ENCODE assay signal across 8 cellular contexts in the genomic region with DNA sequence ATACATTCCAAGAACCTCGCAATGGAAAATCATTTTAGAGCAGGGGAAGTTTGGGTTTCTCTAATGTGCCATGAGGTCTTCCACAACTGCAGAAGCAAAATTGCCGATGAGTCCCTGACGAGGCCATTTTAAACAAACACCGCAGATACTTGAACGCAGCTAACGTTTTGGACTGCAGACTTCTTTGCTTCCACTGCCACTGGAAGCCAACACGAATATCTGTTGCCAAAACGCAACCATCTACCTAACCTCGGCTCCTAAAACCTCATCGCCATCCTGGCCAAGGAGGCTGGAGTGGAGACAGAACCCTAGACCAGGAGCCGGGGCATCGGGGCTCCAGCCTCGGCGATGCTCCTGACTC. TPM values are rescaled to one million over a fixed set of nuclear protein-coding genes. Genes with fewer than 3 reads are reported as not detected.
DNase-seq lines count a peak whose midpoint lies in the region; ATAC-seq and TF ChIP-seq lines count a peak whose summit lies in the region.

No MANE protein-coding gene starts in this region.

- H3K36me3 ChIP-seq in SU-DHL-6 (ENCODE audit: low read length) (no peaks in the 10 kb centered on the region), neural cell (ENCODE audit: insufficient read depth, low read length) (no peaks in the 10 kb centered on the region)

- H2AFZ ChIP-seq in SU-DHL-6 (ENCODE audit: low read depth, low read length, severe bottlenecking) (peak overlapping the region; percentile 85), neural cell (ENCODE audit: low read depth, low read length) (peak overlapping the region; percentile 42)

- H3K4me2 ChIP-seq in SU-DHL-6 (ENCODE audit: low read depth, low read length, poor library complexity, severe bottlenecking) (peak overlapping the region; percentile 69), neural cell (ENCODE audit: low read length) (peak overlapping the region; percentile 59)

- no peaks in the 10 kb centered on the region for H3F3A ChIP-seq in SU-DHL-6 (ENCODE audit: insufficient read depth)
- no peaks in the 10 kb centered on the region for H3F3A ChIP-seq in neural cell (ENCODE audit: insufficient read depth, low read length, poor library complexity, severe bottlenecking)

- peak; percentile 4 for ATAC-seq in HG02571 (IDR thresholded peaks at IDR 0.05; ENCODE audit: unreplicated experiment)
- ATAC-seq in GM18502 (IDR thresholded peaks at IDR 0.05; ENCODE audit: poor library complexity, unreplicated experiment): no peak
- no peak for ATAC-seq in GM18858 (IDR thresholded peaks at IDR 0.05; ENCODE audit: unreplicated experiment)

- no peaks in the 10 kb centered on the region for H3K27me3 ChIP-seq in SU-DHL-6 (ENCODE audit: low read length)
- H3K27me3 ChIP-seq in neural cell (ENCODE audit: insufficient read depth, low read depth, low read length): no peaks in the 10 kb centered on the region

- no peak for TF ChIP-seq CTCF in SU-DHL-6 (IDR thresholded peaks at IDR 0.05; ENCODE audit: insufficient read depth, low read length, poor library complexity, severe bottlenecking)
- TF ChIP-seq CTCF in neural cell (IDR thresholded peaks at IDR 0.05; ENCODE audit: poor library complexity, severe bottlenecking): no peak

- TF ChIP-seq RAD21 in neural cell (conservative IDR thresholded peaks at IDR 0.05): no peak

- in situ Hi-C loops in Caki2 (cut with HindIII; ENCODE audit: low pct_unique_long_range_greater_than_20kb, low sequenced_read_pairs): no loop called here

- H3K79me2 ChIP-seq in SU-DHL-6 (ENCODE audit: insufficient read depth, low read length): no peaks in the 10 kb centered on the region
- H3K79me2 ChIP-seq in neural cell (replicated peaks; ENCODE audit: insufficient read depth, low read length): no peaks in the 10 kb centered on the region

- H3K9me2 ChIP-seq in SU-DHL-6 (replicated peaks; ENCODE audit: insufficient read depth, low read length) (no peaks in the 10 kb centered on the region), neural cell (ENCODE audit: insufficient read depth, low read length) (no peaks in the 10 kb centered on the region)

- H3K9me3 ChIP-seq in SU-DHL-6 (ENCODE audit: insufficient read depth, low read length) (no peaks in the 10 kb centered on the region), neural cell (ENCODE audit: low read length) (no peaks in the 10 kb centered on the region)

- no peak for TF ChIP-seq POLR2A in erythroblast (IDR thresholded peaks at IDR 0.05; ENCODE audit: low read length)

- H3K4me3 ChIP-seq in SU-DHL-6 (ENCODE audit: insufficient read depth, low read length, poor library complexity, severe bottlenecking): peak overlapping the region; percentile 80
- H3K4me3 ChIP-seq in neural cell (ENCODE audit: low read length): peak overlapping the region; percentile 73

- TF ChIP-seq EP300 in neural cell (conservative IDR thresholded peaks at IDR 0.05; ENCODE audit: poor library complexity, severe bottlenecking): no peak

- H3K27ac ChIP-seq in SU-DHL-6 (ENCODE audit: low read depth, low read length) (no peak overlapping the region), neural cell (ENCODE audit: low read length) (peak overlapping the region; percentile 83)

- no peaks in the 10 kb centered on the region for H4K20me1 ChIP-seq in SU-DHL-6 (ENCODE audit: low read depth, low read length)
- H4K20me1 ChIP-seq in neural cell (ENCODE audit: insufficient read depth): no peaks in the 10 kb centered on the region

- DNase-seq in Caki2 (ENCODE audit: low read depth): peak; percentile 25
- DNase-seq in erythroblast (lab: John Stamatoyannopoulos, UW): peak; percentile 61 to 74
- no peak for DNase-seq in iPS-NIHi7 (ENCODE audit: extremely low spot score)

- peak overlapping the region; percentile 70 for H3K9ac ChIP-seq in SU-DHL-6 (ENCODE audit: low read length)
- H3K9ac ChIP-seq in neural cell (ENCODE audit: low read length): peak overlapping the region; percentile 90

TF ChIP-seq in neural cell, 6 proteins besides CTCF, POLR2A, EP300 and RAD21:
- TF ChIP-seq MXI1 (conservative IDR thresholded peaks at IDR 0.05; ENCODE audit: poor library complexity, severe bottlenecking) (no peak), POLR2AphosphoS5 (IDR thresholded peaks at IDR 0.05) (no peak), EZH2 (IDR thresholded peaks at IDR 0.05; ENCODE audit: borderline replicate concordance, insufficient read depth, low read length, poor library complexity, severe bottlenecking) (no peak), TAF1 (IDR thresholded peaks at IDR 0.05; ENCODE audit: low read depth) (no peak), SMC3 (conservative IDR thresholded peaks at IDR 0.05; ENCODE audit: poor library complexity) (no peak)
- TF ChIP-seq, protein P1, sequence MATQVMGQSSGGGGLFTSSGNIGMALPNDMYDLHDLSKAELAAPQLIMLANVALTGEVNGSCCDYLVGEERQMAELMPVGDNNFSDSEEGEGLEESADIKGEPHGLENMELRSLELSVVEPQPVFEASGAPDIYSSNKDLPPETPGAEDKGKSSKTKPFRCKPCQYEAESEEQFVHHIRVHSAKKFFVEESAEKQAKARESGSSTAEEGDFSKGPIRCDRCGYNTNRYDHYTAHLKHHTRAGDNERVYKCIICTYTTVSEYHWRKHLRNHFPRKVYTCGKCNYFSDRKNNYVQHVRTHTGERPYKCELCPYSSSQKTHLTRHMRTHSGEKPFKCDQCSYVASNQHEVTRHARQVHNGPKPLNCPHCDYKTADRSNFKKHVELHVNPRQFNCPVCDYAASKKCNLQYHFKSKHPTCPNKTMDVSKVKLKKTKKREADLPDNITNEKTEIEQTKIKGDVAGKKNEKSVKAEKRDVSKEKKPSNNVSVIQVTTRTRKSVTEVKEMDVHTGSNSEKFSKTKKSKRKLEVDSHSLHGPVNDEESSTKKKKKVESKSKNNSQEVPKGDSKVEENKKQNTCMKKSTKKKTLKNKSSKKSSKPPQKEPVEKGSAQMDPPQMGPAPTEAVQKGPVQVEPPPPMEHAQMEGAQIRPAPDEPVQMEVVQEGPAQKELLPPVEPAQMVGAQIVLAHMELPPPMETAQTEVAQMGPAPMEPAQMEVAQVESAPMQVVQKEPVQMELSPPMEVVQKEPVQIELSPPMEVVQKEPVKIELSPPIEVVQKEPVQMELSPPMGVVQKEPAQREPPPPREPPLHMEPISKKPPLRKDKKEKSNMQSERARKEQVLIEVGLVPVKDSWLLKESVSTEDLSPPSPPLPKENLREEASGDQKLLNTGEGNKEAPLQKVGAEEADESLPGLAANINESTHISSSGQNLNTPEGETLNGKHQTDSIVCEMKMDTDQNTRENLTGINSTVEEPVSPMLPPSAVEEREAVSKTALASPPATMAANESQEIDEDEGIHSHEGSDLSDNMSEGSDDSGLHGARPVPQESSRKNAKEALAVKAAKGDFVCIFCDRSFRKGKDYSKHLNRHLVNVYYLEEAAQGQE (IDR thresholded peaks at IDR 0.05; ENCODE audit: borderline replicate concordance): no peak

RNA-seq across cellular contexts. Expression of a gene that starts 0.5 kb away (rescaled TPM):
- total RNA-seq in Caki2 (2014; rRNA removed; shearing (Covaris generic); ENCODE audit: low replicate concordance): 13.1 and 19.4 TPM in 2 replicates
- polyA plus RNA-seq in neural cell: 17.6 and 17.7 TPM in 2 replicates
- polyA minus RNA-seq in neural cell: 17.9 and 22.2 TPM in 2 replicates

RNA-seq across cellular contexts. Expression of a gene that starts 22.8 kb away (rescaled TPM):
- not detected in 2 replicates for total RNA-seq in Caki2 (2014; rRNA removed; shearing (Covaris generic); ENCODE audit: low replicate concordance)
- not detected in 2 replicates for polyA plus RNA-seq in neural cell
- not detected in 2 replicates for polyA minus RNA-seq in neural cell

RNA-seq across cellular contexts. Expression of a gene that starts 40.3 kb away (rescaled TPM):
- 78.9 and 131 TPM in 2 replicates for total RNA-seq in Caki2 (2014; rRNA removed; shearing (Covaris generic); ENCODE audit: low replicate concordance)
- polyA plus RNA-seq in neural cell: 6.7 and 13.5 TPM in 2 replicates
- 22.9 and 26.6 TPM in 2 replicates for polyA minus RNA-seq in neural cell
